In the genomic region with DNA sequence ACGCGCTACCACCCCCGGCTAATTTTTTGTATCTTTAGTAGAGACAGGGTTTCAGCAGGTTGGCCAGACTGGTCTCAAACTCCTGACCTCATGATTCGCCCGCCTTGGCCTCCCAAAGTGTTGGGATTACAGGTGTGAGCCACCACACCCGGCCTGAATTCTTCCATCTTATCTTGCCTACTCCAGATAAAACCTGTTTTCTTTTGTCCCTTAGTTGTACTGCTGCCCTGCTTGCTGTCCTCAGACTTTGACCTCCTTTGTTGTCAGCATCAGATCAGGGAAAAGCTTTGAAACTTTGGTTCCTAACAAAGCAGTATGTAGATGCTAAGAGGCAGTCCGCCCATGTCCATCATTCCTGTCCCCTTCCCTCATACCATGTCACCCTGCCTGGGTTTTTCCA, we compare ENCODE assay signal across 15 cellular contexts.
"Had no signal": no experiment of that assay in that cellular context is flagged by ENCODE, and none has a peak within 500 bp of the region (broad histone marks: within the 10 kb centered on the region; RNA-seq: fewer than 3 reads in every experiment).

No MANE protein-coding gene starts in this region.

- H3K9me3 Mint-ChIP-seq: activated CD4-positive, alpha-beta memory T cell treated with anti-CD3 and anti-CD28 coated beads for 36 hours; activated naive CD8-positive, alpha-beta T cell treated with anti-CD3 and anti-CD28 coated beads, Interleukin-2, amount 10 ng/mL, durations not matched to agents 7 days and 5 days; activated T-cell treated with anti-CD3 and anti-CD28 coated beads, Interleukin-2, amount 50 U/mL, for 4 hours; stimulated activated naive CD8-positive, alpha-beta T cell treated with anti-CD3 and anti-CD28 coated beads, Interleukin-15, Interleukin-2, amounts not matched to agents 100 ng/mL and 50 ng/mL, for 24 hours; T-helper 1 cell treated with Interleukin-12 subunit alpha and Interleukin-12 subunit beta and Interleukin-4 antibody, amounts not matched to agents 30 μg/mL and 1 μg/mL, for 36 hours had no signal

- DNase-seq: activated CD4-positive, alpha-beta memory T cell treated with anti-CD3 and anti-CD28 coated beads for 36 hours; activated CD4-positive, alpha-beta T cell treated with anti-CD3 and anti-CD28 coated beads for 36 hours; activated gamma-delta T cell treated with Interleukin-2 at 50 U/mL for 16 hours; activated naive CD8-positive, alpha-beta T cell treated with anti-CD3 and anti-CD28 coated beads, Interleukin-2, amount 10 ng/mL, durations not matched to agents 7 days and 5 days; activated T-cell treated with anti-CD3 and anti-CD28 coated beads, Interleukin-2, amount 50 U/mL, for 4 hours; dorsolateral prefrontal cortex; hypothalamus; midbrain; nucleus accumbens; SIG-M5; stimulated activated CD4-positive, alpha-beta T cell treated with anti-CD3 and anti-CD28 coated beads, Interleukin-4, amount 100 ng/mL, for 4 hours; stimulated activated CD8-positive, alpha-beta memory T cell treated with anti-CD3 and anti-CD28 coated beads, Interleukin-4, amount 100 ng/mL, for 48 hours had no signal

- H3K27me3 Mint-ChIP-seq: activated CD4-positive, alpha-beta memory T cell treated with anti-CD3 and anti-CD28 coated beads for 36 hours; activated CD4-positive, alpha-beta T cell treated with anti-CD3 and anti-CD28 coated beads for 36 hours; activated naive CD8-positive, alpha-beta T cell treated with anti-CD3 and anti-CD28 coated beads, Interleukin-2, amount 10 ng/mL, durations not matched to agents 7 days and 5 days; stimulated activated naive CD8-positive, alpha-beta T cell treated with anti-CD3 and anti-CD28 coated beads, Interleukin-15, Interleukin-2, amounts not matched to agents 100 ng/mL and 50 ng/mL, for 24 hours had no signal

- H3K27ac Mint-ChIP-seq: activated CD4-positive, alpha-beta memory T cell treated with anti-CD3 and anti-CD28 coated beads for 36 hours; activated CD4-positive, alpha-beta T cell treated with anti-CD3 and anti-CD28 coated beads for 36 hours; activated naive CD8-positive, alpha-beta T cell treated with anti-CD3 and anti-CD28 coated beads, Interleukin-2, amount 10 ng/mL, durations not matched to agents 7 days and 5 days; stimulated activated naive CD8-positive, alpha-beta T cell treated with anti-CD3 and anti-CD28 coated beads, Interleukin-15, Interleukin-2, amounts not matched to agents 100 ng/mL and 50 ng/mL, for 24 hours; T-helper 1 cell treated with Interleukin-12 subunit alpha and Interleukin-12 subunit beta and Interleukin-4 antibody, amounts not matched to agents 30 μg/mL and 1 μg/mL, for 36 hours had no signal

- ATAC-seq: activated CD4-positive, alpha-beta T cell treated with anti-CD3 and anti-CD28 coated beads for 36 hours; activated T-cell treated with anti-CD3 and anti-CD28 coated beads, Interleukin-2, amount 50 U/mL, for 4 hours; esophagus mucosa had no signal

- H3K4me3 Mint-ChIP-seq: activated CD4-positive, alpha-beta memory T cell treated with anti-CD3 and anti-CD28 coated beads for 36 hours; activated CD4-positive, alpha-beta T cell treated with anti-CD3 and anti-CD28 coated beads for 36 hours; activated naive CD8-positive, alpha-beta T cell treated with anti-CD3 and anti-CD28 coated beads, Interleukin-2, amount 10 ng/mL, durations not matched to agents 7 days and 5 days; activated T-cell treated with anti-CD3 and anti-CD28 coated beads, Interleukin-2, amount 50 U/mL, for 4 hours; stimulated activated naive CD8-positive, alpha-beta T cell treated with anti-CD3 and anti-CD28 coated beads, Interleukin-15, Interleukin-2, amounts not matched to agents 100 ng/mL and 50 ng/mL, for 24 hours; T-helper 1 cell treated with Interleukin-12 subunit alpha and Interleukin-12 subunit beta and Interleukin-4 antibody, amounts not matched to agents 30 μg/mL and 1 μg/mL, for 36 hours had no signal
